Comparison of ENCODE assay signal across 14 cellular contexts in genomic region chr11:71172680-71173079, GRCh38.
A peak's percentile ranks its signal among the peaks of the same experiment; 100 is the strongest.
DNase-seq lines count a peak whose midpoint lies in the region; ATAC-seq lines count a peak whose summit lies in the region.
"Had no signal": no experiment of that assay in that cellular context is flagged by ENCODE, and none has a peak within 500 bp of the region (broad histone marks: within the 10 kb centered on the region; RNA-seq: fewer than 3 reads in every experiment).

No MANE protein-coding gene starts in this region.

- ATAC-seq in right cardiac atrium = no peak
- no peak for ATAC-seq in GM21619 (IDR thresholded peaks at IDR 0.05; ENCODE audit: unreplicated experiment)
- ATAC-seq: HCT116 had no signal

- DNase-seq in cardiac septum (ENCODE audit: low spot score) (peak; percentile 51), right cardiac atrium (no peak), islet precursor cell (peak; percentile 7), mesenteric fat pad (ENCODE audit: low spot score) (peak; percentile 45), inferior parietal cortex (ENCODE audit: extremely low spot score) (no peak), glomerular visceral epithelial cell (ENCODE audit: extremely low spot score) (no peak), NCI-H82 (lab: John Stamatoyannopoulos, UW) (no peak)
- DNase-seq: C1 segment of cervical spinal cord; Calu3; CD4-positive, alpha-beta T cell; DMS 273 treated with DMSO at 0.1 percent for 48 hours; GF-D8 had no signal

- peaks cover 2% of the 10 kb centered on the region for H3K9me3 ChIP-seq in right cardiac atrium (ENCODE audit: control insufficient read depth, low read length)

- no peaks in the 10 kb centered on the region for H3K27me3 ChIP-seq in right cardiac atrium (ENCODE audit: control insufficient read depth, insufficient read depth)

- no peak overlapping the region for H3K4me3 ChIP-seq in right cardiac atrium (ENCODE audit: low read length)

- no peak overlapping the region for H3K27ac ChIP-seq in right cardiac atrium (ENCODE audit: low read length)

- intact Hi-C loops in cardiac septum (cut with DNase I) = no loop called here
- intact Hi-C loops in right cardiac atrium (cut with DNase I) = no loop called here

- WGBS in right cardiac atrium = 83% methylated on average over 9 of the region's 9 CpGs

- H3K4me1 ChIP-seq in right cardiac atrium (ENCODE audit: control insufficient read depth, insufficient read depth, low read length) = no peaks in the 10 kb centered on the region

Comparison
In these comparisons a context has a peak if more than half of its experiments do, and no peak if none do; other contexts are left out.
1. DNase-seq: peak in cardiac septum (single experiment), islet precursor cell (single experiment) and mesenteric fat pad (single experiment); none in right cardiac atrium (0 of 3), inferior parietal cortex (single experiment), glomerular visceral epithelial cell (single experiment) and NCI-H82 (single experiment).